Comparison of ENCODE assay signal across 11 cellular contexts in the genomic region with DNA sequence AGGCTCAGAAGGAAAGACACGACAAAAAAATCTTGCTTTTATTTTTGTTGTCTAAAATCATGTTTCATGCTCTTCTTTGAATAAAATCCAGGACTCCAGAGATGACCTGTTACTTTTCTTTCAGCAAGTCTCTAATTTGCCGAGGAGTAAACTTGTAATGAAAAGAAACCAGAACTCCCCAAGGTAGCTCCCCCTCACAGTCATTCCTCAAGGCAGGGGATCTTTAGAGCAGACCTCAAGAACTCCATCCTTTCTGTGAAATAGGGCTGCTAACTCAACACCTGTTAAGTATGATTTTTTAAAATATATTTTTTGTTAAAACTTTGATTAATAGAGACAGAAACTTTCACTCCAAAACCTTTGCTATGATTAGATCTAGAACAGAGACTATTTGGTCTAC.
DNase-seq lines count a peak whose midpoint lies in the region; ATAC-seq, FAIRE-seq and TF ChIP-seq lines count a peak whose summit lies in the region.
"Had no signal": no experiment of that assay in that cellular context is flagged by ENCODE, and none has a peak within 500 bp of the region (broad histone marks: within the 10 kb centered on the region; RNA-seq: fewer than 3 reads in every experiment).

No MANE protein-coding gene starts in this region.

- H3K27me3 ChIP-seq in IMR-90 (ENCODE audit: control insufficient read depth, insufficient read depth, low read length) (peaks cover 14% of the 10 kb centered on the region), hepatocyte (no peaks in the 10 kb centered on the region), thyroid gland (no peaks in the 10 kb centered on the region)

- H3K9me1 ChIP-seq in IMR-90 (ENCODE audit: insufficient read depth, low read length): peaks cover 3% of the 10 kb centered on the region; the same call in 1 of the 2 replicates

- H4K5ac ChIP-seq in IMR-90 (ENCODE audit: low read depth, low read length): no peak overlapping the region

- peak; percentile 41 for ATAC-seq in GM21619 (IDR thresholded peaks at IDR 0.05; ENCODE audit: unreplicated experiment)
- no peak for ATAC-seq in IMR-90 (ENCODE audit: low read depth)
- ATAC-seq in HG03442 (IDR thresholded peaks at IDR 0.05; ENCODE audit: unreplicated experiment): no peak

- CTCF ChIA-PET in IMR-90 (lab: Yijun Ruan, JAX): interaction anchor here (0.6 to 8.9 kb wide), 42 partner anchors 8 to 990 kb away, joined by 3 to 119 read pairs (median 4); partner anchors contain the start of gene DR1
- CTCF ChIA-PET in OCI-LY7 (lab: Charles Lee; ENCODE audit: unreplicated experiment): no interaction called here

- H2BK20ac ChIP-seq in IMR-90 (ENCODE audit: low read depth, low read length): peak overlapping the region; percentile 70; the same call in 1 of the 2 replicates

- no peak overlapping the region for H3K23ac ChIP-seq in IMR-90 (ENCODE audit: low read depth, low read length)

- H3K79me2 ChIP-seq in hepatocyte: no peaks in the 10 kb centered on the region
- no peaks in the 10 kb centered on the region for H3K79me2 ChIP-seq in OCI-LY7 (ENCODE audit: insufficient read depth, low read depth, low read length)
- H3K79me2 ChIP-seq: parathyroid adenoma had no signal

- no peaks in the 10 kb centered on the region for H3K9me3 ChIP-seq in IMR-90 (ENCODE audit: control insufficient read depth, insufficient read depth, low read length)
- H3K9me3 ChIP-seq in hepatocyte (ENCODE audit: low read depth): no peaks in the 10 kb centered on the region
- no peaks in the 10 kb centered on the region for H3K9me3 ChIP-seq in thyroid gland
- no peaks in the 10 kb centered on the region for H3K9me3 ChIP-seq in OCI-LY7 (ENCODE audit: low read length)

- H3K27ac ChIP-seq in IMR-90 (ENCODE audit: insufficient read depth, low read length) (no peak overlapping the region), hepatocyte (peak overlapping the region; percentile 32), thyroid gland (peak overlapping the region; percentile 14 to 72 (median 51)), OCI-LY7 (ENCODE audit: low read depth, low read length, poor library complexity, severe bottlenecking) (no peak overlapping the region)

- TF ChIP-seq CTCF in IMR-90 (conservative IDR thresholded peaks at IDR 0.05; ENCODE audit: low read depth, low read length): no peak
- no peak for TF ChIP-seq CTCF in hepatocyte (IDR thresholded peaks at IDR 0.05; ENCODE audit: poor library complexity)
- no peak for TF ChIP-seq CTCF in thyroid gland (IDR thresholded peaks at IDR 0.05)
- no peak for TF ChIP-seq CTCF in OCI-LY7 (conservative IDR thresholded peaks at IDR 0.05; ENCODE audit: low read length)

- H3K18ac ChIP-seq in IMR-90 (ENCODE audit: low read depth, low read length): no peak overlapping the region

- H4K91ac ChIP-seq in IMR-90 (ENCODE audit: insufficient read depth, low read depth, low read length): no peak overlapping the region

- DNase-seq in IMR-90 (no peak), hepatocyte (ENCODE audit: low spot score) (no peak), thyroid gland (no peak), OCI-LY7 (ENCODE audit: low spot score) (no peak), HTR-8/SVneo (ENCODE audit: insufficient read length, low spot score) (no peak)
- DNase-seq: activated B cell treated with CpG ODN at 0.5 μM for 24 hours; activated naive CD4-positive, alpha-beta T cell treated with anti-CD3 and anti-CD28 coated beads, Interleukin-2, amount 50 U/mL, for 16 hours; central memory CD4-positive, alpha-beta T cell had no signal

- no peaks in the 10 kb centered on the region for H3K9me2 ChIP-seq in hepatocyte (replicated peaks; ENCODE audit: insufficient read depth)
- no peaks in the 10 kb centered on the region for H3K9me2 ChIP-seq in OCI-LY7 (ENCODE audit: insufficient read depth, low read length)

- TF ChIP-seq POLR2A in IMR-90 (IDR thresholded peaks at IDR 0.05; ENCODE audit: low read depth, low read length) (no peak), thyroid gland (IDR thresholded peaks at IDR 0.05) (no peak)

- in situ Hi-C loops in IMR-90 (cut with MboI; ENCODE audit: low sequenced_read_pairs): loop anchor here (10.0 to 25.0 kb wide), 2 partner anchors 311 to 448 kb away; partner anchors contain the start of gene DNTTIP2

- peaks cover 10% of the 10 kb centered on the region for H3K4me1 ChIP-seq in IMR-90 (ENCODE audit: control insufficient read depth, insufficient read depth, low read length)
- H3K4me1 ChIP-seq in hepatocyte (ENCODE audit: insufficient read depth): no peaks in the 10 kb centered on the region
- peaks cover 13 to 19% of the 10 kb centered on the region in 2 donors for H3K4me1 ChIP-seq in thyroid gland
- no peaks in the 10 kb centered on the region for H3K4me1 ChIP-seq in OCI-LY7 (ENCODE audit: insufficient read depth, low read length, poor library complexity, severe bottlenecking)
- H3K4me1 ChIP-seq: parathyroid adenoma had no signal

- TF ChIP-seq RAD21 in IMR-90 (IDR thresholded peaks at IDR 0.05; ENCODE audit: low read length): no peak

- peak overlapping the region; percentile 73; the same call in 1 of the 3 replicates for H2BK15ac ChIP-seq in IMR-90 (ENCODE audit: low read depth, low read length)

- intact Hi-C loops in IMR-90 (cut with micrococcal nuclease) (loop anchor here (1.0 to 2.0 kb wide), 3 partner anchors 99 to 427 kb away; partner anchors contain the start of genes ARHGAP29 and GCLM), thyroid gland (cut with DNase I) (loop anchor here (5.0 kb wide), 2 partner anchors 293 to 308 kb away; no protein-coding TSS in a partner anchor), OCI-LY7 (cut with micrococcal nuclease; ENCODE audit: unreplicated experiment) (no loop called here)

- WGBS in IMR-90 (ENCODE audit: extremely low coverage in 2 of 2, insufficient read length in 1 of 2), 2 experiments: 80% methylated on average over 1 of the region's 2 CpGs; no CpG with 5 or more reads in 1 of the 2 experiments
- WGBS in hepatocyte (ENCODE audit: low lambda C conversion rate, missing lambda C conversion rate): 52% methylated on average over 2 of the region's 2 CpGs
- WGBS in thyroid gland, 2 donors: 74 to 82% methylated on average over 2 of the region's 2 CpGs

- no peaks in the 10 kb centered on the region for H3K79me1 ChIP-seq in IMR-90 (ENCODE audit: low read depth in 1 of 2, low read length in 2 of 2)

- no peak overlapping the region; the same call in 1 of the 2 replicates for H3K56ac ChIP-seq in IMR-90 (ENCODE audit: extremely low read depth, insufficient read depth, low read length)

- FAIRE-seq in HTR-8/SVneo (lab: Jason Lieb, UNC): no peak

- H3K36me3 ChIP-seq in IMR-90 (ENCODE audit: control insufficient read depth, insufficient read depth, low read length) (no peaks in the 10 kb centered on the region), hepatocyte (replicated peaks; ENCODE audit: insufficient read depth, low read depth) (no peaks in the 10 kb centered on the region), thyroid gland (no peaks in the 10 kb centered on the region), OCI-LY7 (ENCODE audit: insufficient read depth, low read length) (no peaks in the 10 kb centered on the region)

- H4K8ac ChIP-seq in IMR-90 (ENCODE audit: low read depth in 2 of 2, low read length in 2 of 2): peak overlapping the region in 1 of 2 experiments; percentile 20; a peak in 1 of 4 replicates

- H2BK120ac ChIP-seq in IMR-90 (ENCODE audit: low read depth, low read length): peak overlapping the region; percentile 89

- no peak overlapping the region for H3K4me3 ChIP-seq in IMR-90 (ENCODE audit: insufficient read depth, low read depth, low read length)
- no peak overlapping the region for H3K4me3 ChIP-seq in hepatocyte
- H3K4me3 ChIP-seq in thyroid gland (replicated peaks in 1 of 3): no peak overlapping the region
- H3K4me3 ChIP-seq in OCI-LY7 (ENCODE audit: low read depth, low read length, poor library complexity, severe bottlenecking): no peak overlapping the region

- POLR2A ChIA-PET in IMR-90 (lab: Charles Lee; ENCODE audit: unreplicated experiment): interaction anchor here (0.6 kb wide), 1 partner anchor 98 kb away, joined by 3 read pairs; the partner anchor contains the start of gene ARHGAP29
- POLR2A ChIA-PET in OCI-LY7 (lab: Charles Lee): no interaction called here

- 0 out of 2 replicates have a peak overlapping the region, but pooled peaks have one; percentile 28 for H3K4ac ChIP-seq in IMR-90 (ENCODE audit: low read depth, low read length)

- no peak overlapping the region for H2AK5ac ChIP-seq in IMR-90 (ENCODE audit: low read depth, low read length)

- H2BK5ac ChIP-seq in IMR-90 (ENCODE audit: low read depth, low read length, poor library complexity, severe bottlenecking): no peak overlapping the region

- dilution Hi-C loops in IMR-90 (cut with HindIII; ENCODE audit: low sequenced_read_pairs, unreplicated experiment): no loop called here

- H4K20me1 ChIP-seq in IMR-90 (ENCODE audit: insufficient read depth, low read length) (no peaks in the 10 kb centered on the region), hepatocyte (ENCODE audit: insufficient read depth, poor library complexity, severe bottlenecking) (no peaks in the 10 kb centered on the region), OCI-LY7 (ENCODE audit: insufficient read depth, low read length) (no peaks in the 10 kb centered on the region)

- H3K4me2 ChIP-seq in IMR-90 (ENCODE audit: low read depth, low read length) (no peak overlapping the region), hepatocyte (no peak overlapping the region), OCI-LY7 (ENCODE audit: low read length) (no peak overlapping the region)

- no peak overlapping the region for H3K9ac ChIP-seq in IMR-90 (ENCODE audit: low read depth, low read length)
- H3K9ac ChIP-seq: parathyroid adenoma had no signal

- no peak overlapping the region for H2AK9ac ChIP-seq in IMR-90 (replicated peaks; ENCODE audit: low read depth, low read length, poor library complexity)

- H3K14ac ChIP-seq in IMR-90 (replicated peaks; ENCODE audit: low read depth, low read length): no peak overlapping the region

- H2AFZ ChIP-seq in IMR-90 (replicated peaks; ENCODE audit: low read length, poor library complexity) (no peak overlapping the region), hepatocyte (no peak overlapping the region), OCI-LY7 (ENCODE audit: low read length) (no peak overlapping the region)
- H2AFZ ChIP-seq: parathyroid adenoma had no signal

- BruUV-seq in IMR-90 (replicated peaks; lab: Mats Ljungman, UMichigan) (no TSS peak), OCI-LY7 (replicated peaks; lab: Mats Ljungman, UMichigan) (no TSS peak)

TF ChIP-seq in IMR-90, 13 proteins besides CTCF, POLR2A, EP300 and RAD21 (continues in another document):
- TF ChIP-seq, protein P1, sequence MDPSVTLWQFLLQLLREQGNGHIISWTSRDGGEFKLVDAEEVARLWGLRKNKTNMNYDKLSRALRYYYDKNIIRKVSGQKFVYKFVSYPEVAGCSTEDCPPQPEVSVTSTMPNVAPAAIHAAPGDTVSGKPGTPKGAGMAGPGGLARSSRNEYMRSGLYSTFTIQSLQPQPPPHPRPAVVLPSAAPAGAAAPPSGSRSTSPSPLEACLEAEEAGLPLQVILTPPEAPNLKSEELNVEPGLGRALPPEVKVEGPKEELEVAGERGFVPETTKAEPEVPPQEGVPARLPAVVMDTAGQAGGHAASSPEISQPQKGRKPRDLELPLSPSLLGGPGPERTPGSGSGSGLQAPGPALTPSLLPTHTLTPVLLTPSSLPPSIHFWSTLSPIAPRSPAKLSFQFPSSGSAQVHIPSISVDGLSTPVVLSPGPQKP (IDR thresholded peaks at IDR 0.05; ENCODE audit: borderline replicate concordance, low read depth, low read length): no peak
- TF ChIP-seq MAZ (IDR thresholded peaks at IDR 0.05; ENCODE audit: borderline replicate concordance, low read depth, low read length): no peak

Comparison
In these comparisons a context has a peak if more than half of its experiments do, and no peak if none do; other contexts are left out.
1. H3K27ac ChIP-seq: peak in hepatocyte (single experiment) and thyroid gland (3 of 3); none in IMR-90 (single experiment) and OCI-LY7 (single experiment).